Comparison of ENCODE assay signal across 12 cellular contexts in the genomic region with DNA sequence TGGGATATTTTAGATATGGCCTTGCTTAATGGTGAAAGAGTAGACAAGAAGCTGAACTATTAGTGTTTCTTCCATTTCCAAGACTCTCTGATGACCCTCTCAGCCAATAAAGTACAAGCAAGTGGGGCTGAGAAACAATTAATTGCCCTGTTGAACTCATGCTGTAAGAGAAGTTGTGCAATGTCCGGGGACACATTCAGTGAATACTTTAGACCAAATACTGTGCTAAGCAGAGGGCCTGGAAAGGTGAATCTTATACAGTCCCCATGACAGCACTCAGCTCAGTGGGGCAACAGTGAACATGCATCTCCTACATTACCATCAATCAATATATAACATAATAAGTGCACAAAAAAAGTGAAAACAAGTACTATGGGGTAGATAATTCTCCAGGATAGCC. TPM values are rescaled to one million over a fixed set of nuclear protein-coding genes. Genes with fewer than 3 reads are reported as not detected.
"Had no signal": no experiment of that assay in that cellular context is flagged by ENCODE, and none has a peak within 500 bp of the region (broad histone marks: within the 10 kb centered on the region; RNA-seq: fewer than 3 reads in every experiment).

No MANE protein-coding gene starts in this region.

- DNase-seq: activated CD4-positive, alpha-beta T cell treated with anti-CD3 and anti-CD28 coated beads for 36 hours; activated CD8-positive, alpha-beta memory T cell treated with anti-CD3 and anti-CD28 coated beads, Interleukin-2, amount 50 U/mL, for 48 hours; activated CD8-positive, alpha-beta T cell treated with anti-CD3 and anti-CD28 coated beads for 36 hours; activated naive CD8-positive, alpha-beta T cell treated with anti-CD3 and anti-CD28 coated beads, Interleukin-2, amount 10 ng/mL, durations not matched to agents 7 days and 5 days; central memory CD4-positive, alpha-beta T cell; cortex of kidney; effector CD8-positive, alpha-beta T cell; mesendoderm; stimulated activated CD4-positive, alpha-beta T cell treated with anti-CD3 and anti-CD28 coated beads, Interleukin-4, amount 100 ng/mL, for 4 hours; thyroid gland; WERI-Rb-1 had no signal

- H3K4me3 ChIP-seq: thyroid gland, vagina had no signal

- H3K36me3 ChIP-seq: thyroid gland, vagina, WERI-Rb-1 had no signal

- H3K27me3 ChIP-seq: thyroid gland, vagina had no signal

- H3K9me3 Mint-ChIP-seq: activated CD8-positive, alpha-beta T cell treated with anti-CD3 and anti-CD28 coated beads for 36 hours; activated naive CD8-positive, alpha-beta T cell treated with anti-CD3 and anti-CD28 coated beads, Interleukin-2, amount 10 ng/mL, durations not matched to agents 7 days and 5 days had no signal

- H3K27me3 Mint-ChIP-seq: activated CD8-positive, alpha-beta T cell treated with anti-CD3 and anti-CD28 coated beads for 36 hours had no signal

- H3K4me1 Mint-ChIP-seq: activated CD4-positive, alpha-beta T cell treated with anti-CD3 and anti-CD28 coated beads for 36 hours; activated naive CD8-positive, alpha-beta T cell treated with anti-CD3 and anti-CD28 coated beads, Interleukin-2, amount 10 ng/mL, durations not matched to agents 7 days and 5 days had no signal

- H3K27ac Mint-ChIP-seq: activated CD4-positive, alpha-beta T cell treated with anti-CD3 and anti-CD28 coated beads for 36 hours; activated CD8-positive, alpha-beta T cell treated with anti-CD3 and anti-CD28 coated beads for 36 hours; activated naive CD8-positive, alpha-beta T cell treated with anti-CD3 and anti-CD28 coated beads, Interleukin-2, amount 10 ng/mL, durations not matched to agents 7 days and 5 days had no signal

- H3K36me3 Mint-ChIP-seq: activated naive CD8-positive, alpha-beta T cell treated with anti-CD3 and anti-CD28 coated beads, Interleukin-2, amount 10 ng/mL, durations not matched to agents 7 days and 5 days had no signal

- H3K27ac ChIP-seq: thyroid gland, vagina, WERI-Rb-1 had no signal

- H3K4me1 ChIP-seq: vagina had no signal

- H3K9me3 ChIP-seq: thyroid gland, vagina had no signal

- ATAC-seq: activated CD4-positive, alpha-beta T cell treated with anti-CD3 and anti-CD28 coated beads for 36 hours; activated CD8-positive, alpha-beta T cell treated with anti-CD3 and anti-CD28 coated beads for 36 hours had no signal

- H3K4me3 Mint-ChIP-seq: activated CD4-positive, alpha-beta T cell treated with anti-CD3 and anti-CD28 coated beads for 36 hours; activated CD8-positive, alpha-beta T cell treated with anti-CD3 and anti-CD28 coated beads for 36 hours; activated naive CD8-positive, alpha-beta T cell treated with anti-CD3 and anti-CD28 coated beads, Interleukin-2, amount 10 ng/mL, durations not matched to agents 7 days and 5 days had no signal

RNA-seq across cellular contexts. Expression of gene ADAMTSL1, which starts 49.8 kb away (rescaled TPM):
- total RNA-seq: activated CD4-positive, alpha-beta T cell treated with anti-CD3 and anti-CD28 coated beads for 36 hours; activated CD8-positive, alpha-beta T cell treated with anti-CD3 and anti-CD28 coated beads for 36 hours; activated naive CD8-positive, alpha-beta T cell treated with anti-CD3 and anti-CD28 coated beads, Interleukin-2, amount 10 ng/mL, durations not matched to agents 7 days and 5 days had no signal
